Comparison of ENCODE assay signal across 28 cellular contexts in genomic region chr12:100901266-100901665, GRCh38.
"Had no signal": no experiment of that assay in that cellular context is flagged by ENCODE, and none has a peak within 500 bp of the region (broad histone marks: within the 10 kb centered on the region; RNA-seq: fewer than 3 reads in every experiment).

No MANE protein-coding gene starts in this region.

- H3K36me3 ChIP-seq: esophagus muscularis mucosa, gastrocnemius medialis, WERI-Rb-1 had no signal

- H3K27me3 ChIP-seq: body of pancreas, esophagus muscularis mucosa, foreskin keratinocyte, gastrocnemius medialis had no signal

- DNase-seq: activated B cell treated with CpG ODN at 0.5 μM for 24 hours; activated CD4-positive, alpha-beta T cell treated with anti-CD3 and anti-CD28 coated beads for 48 hours; activated CD4-positive, alpha-beta T cell treated with anti-CD3 and anti-CD28 coated beads, Interleukin-2, amount 50 U/mL, for 1 hour; activated CD4-positive, alpha-beta T cell treated with anti-CD3 and anti-CD28 coated beads, Interleukin-2, amount 50 U/mL, for 48 hours; activated CD8-positive, alpha-beta memory T cell treated with anti-CD3 and anti-CD28 coated beads for 24 hours; activated CD8-positive, alpha-beta T cell treated with anti-CD3 and anti-CD28 coated beads for 36 hours; activated effector memory CD4-positive, alpha-beta T cell treated with Interleukin-2 at 50 U/mL for 16 hours; activated gamma-delta T cell treated with Interleukin-2 at 50 U/mL for 16 hours; activated naive CD4-positive, alpha-beta T cell treated with anti-CD3 and anti-CD28 coated beads, Interleukin-2, amount 50 U/mL, for 16 hours; activated naive CD4-positive, alpha-beta T cell treated with Interleukin-2 at 50 U/mL for 16 hours; activated T-cell treated with anti-CD3 and anti-CD28 coated beads, Interleukin-2, amount 50 U/mL, for 4 hours; amniotic stem cell; anterior cingulate cortex; body of pancreas; caudate nucleus; cortex of kidney; dermis blood vessel endothelial cell; effector CD4-positive, alpha-beta T cell; effector memory CD8-positive, alpha-beta T cell; erythroblast; foreskin keratinocyte; gastrocnemius medialis; glutamatergic neuron; T-helper 1 cell; T-helper 17 cell; T1000; WERI-Rb-1 had no signal

- H3K4me3 ChIP-seq: body of pancreas, esophagus muscularis mucosa, gastrocnemius medialis had no signal

- H3K4me1 ChIP-seq: body of pancreas, esophagus muscularis mucosa, foreskin keratinocyte, gastrocnemius medialis had no signal

- H3K9me3 ChIP-seq: body of pancreas, esophagus muscularis mucosa, gastrocnemius medialis had no signal

- H3K27ac ChIP-seq: body of pancreas, esophagus muscularis mucosa, foreskin keratinocyte, gastrocnemius medialis, WERI-Rb-1 had no signal
